Comparison of ENCODE assay signal across 20 cellular contexts in genomic region chr7:112892263-112892662, GRCh38.
DNase-seq lines count a peak whose midpoint lies in the region; ATAC-seq, FAIRE-seq and TF ChIP-seq lines count a peak whose summit lies in the region.
"Had no signal": no experiment of that assay in that cellular context is flagged by ENCODE, and none has a peak within 500 bp of the region (broad histone marks: within the 10 kb centered on the region; RNA-seq: fewer than 3 reads in every experiment).

No MANE protein-coding gene starts in this region.

- H3K27ac ChIP-seq in K562 (ENCODE audit: extremely low read depth, low read depth, low read length) (no peak overlapping the region), foreskin keratinocyte (no peak overlapping the region)
- H3K27ac ChIP-seq: dorsolateral prefrontal cortex, esophagus muscularis mucosa, left ventricle myocardium inferior, Peyer's patch had no signal

- no peak for TF ChIP-seq RAD21 in K562 (CRISPR knock-in tag; conservative IDR thresholded peaks at IDR 0.05 in 1 of 2, IDR thresholded peaks at IDR 0.05 in 1 of 2)

- H3K36me3 ChIP-seq in K562 (ENCODE audit: control insufficient read depth, insufficient read depth, low read length), result no peaks in the 10 kb centered on the region

- CTCF ChIA-PET in K562 (lab: Yijun Ruan, JAX; ENCODE audit: low intra/inter-chr PET ratio), result no interaction called here

- TF ChIP-seq POLR2A in K562 (conservative IDR thresholded peaks at IDR 0.05), result no peak

- in situ Hi-C loops in K562 (cut with MboI), result loop anchor here (25.0 kb wide), 1 partner anchor 1130 kb away; no protein-coding TSS in a partner anchor

- H3K27me3 ChIP-seq in K562 (ENCODE audit: control insufficient read depth in 2 of 2, insufficient read depth in 2 of 2, low read length in 2 of 2), result no peaks in the 10 kb centered on the region
- H3K27me3 ChIP-seq in foreskin keratinocyte, result no peaks in the 10 kb centered on the region
- H3K27me3 ChIP-seq: dorsolateral prefrontal cortex, esophagus muscularis mucosa, Peyer's patch had no signal

- H3K9me1 ChIP-seq in K562 (ENCODE audit: control insufficient read depth, insufficient read depth, low read length), result no peaks in the 10 kb centered on the region

- DNase-seq in AG09319 (ENCODE audit: extremely low read depth, low read depth) (peak; percentile 30), HT1080 (ENCODE audit: low read depth) (peak; percentile 65), K562 (ENCODE audit: extremely low read depth in 1 of 4, low spot score in 3 of 4) (no peak), foreskin keratinocyte (peak in 1 of 2 donors; percentile 45), activated gamma-delta T cell treated with Interleukin-2 at 50 U/mL for 16 hours (no peak), T-helper 9 cell (no peak), NCI-H345 (lab: John Stamatoyannopoulos, UW) (no peak)
- no peak for DNase-seq in activated CD4-positive, alpha-beta T cell treated with anti-CD3 and anti-CD28 coated beads, Interleukin-2, amount 50 U/mL, for 48 hours
- DNase-seq: anterior cingulate cortex; Calu3; dorsolateral prefrontal cortex; Kasumi-1; left ventricle myocardium inferior; NCI-H526; Peyer's patch; stimulated activated naive CD4-positive, alpha-beta T cell; T-cell had no signal

- intact Hi-C loops in K562 (cut with micrococcal nuclease), result loop anchor here (10.0 kb wide), 1 partner anchor 533 kb away; no protein-coding TSS in a partner anchor

- H3K4me3 ChIP-seq in K562, result no peak overlapping the region
- H3K4me3 ChIP-seq: dorsolateral prefrontal cortex, esophagus muscularis mucosa, left ventricle myocardium inferior, Peyer's patch had no signal

- FAIRE-seq in K562 (lab: Jason Lieb, UNC), result no peak
- FAIRE-seq: GM18507 had no signal

- no TSS peak for BruUV-seq in K562 (replicated peaks; lab: Mats Ljungman, UMichigan)

- H2AFZ ChIP-seq in K562 (ENCODE audit: low read depth, low read length), result no peak overlapping the region

- ATAC-seq in K562, result no peak
- ATAC-seq in foreskin keratinocyte, result peak; percentile 63
- ATAC-seq: T-cell, WTC11 had no signal

- no peak overlapping the region for H3K4me2 ChIP-seq in K562 (ENCODE audit: insufficient read depth, low read length)

- H3K4me1 ChIP-seq in K562 (replicated peaks in 1 of 2; ENCODE audit: control insufficient read depth in 2 of 2, insufficient read depth in 2 of 2, low read length in 2 of 2), result no peaks in the 10 kb centered on the region; a peak in 1 of 5 replicates
- no peaks in the 10 kb centered on the region for H3K4me1 ChIP-seq in foreskin keratinocyte
- H3K4me1 ChIP-seq: Peyer's patch had no signal

- TF ChIP-seq EP300 in K562 (IDR thresholded peaks at IDR 0.05; ENCODE audit: low read length), result no peak

- TF ChIP-seq CTCF in AG09319 (IDR thresholded peaks at IDR 0.05; ENCODE audit: low read depth, low read length), result no peak
- no peak for TF ChIP-seq CTCF in K562 (IDR thresholded peaks at IDR 0.05 in 2 of 3, conservative IDR thresholded peaks at IDR 0.05 in 1 of 3; ENCODE audit: insufficient read depth in 2 of 3, low read depth in 1 of 3, low read length in 3 of 3)
- TF ChIP-seq CTCF in foreskin keratinocyte (conservative IDR thresholded peaks at IDR 0.05), result no peak

- WGBS in K562 (ENCODE audit: insufficient coverage, low coverage, missing lambda C conversion rate), result 26% methylated on average over 2 of the region's 2 CpGs

- no peaks in the 10 kb centered on the region for H4K20me1 ChIP-seq in K562 (replicated peaks; ENCODE audit: control insufficient read depth, insufficient read depth, low read length)

- POLR2A ChIA-PET in K562 (lab: Yijun Ruan, JAX), result no interaction called here

- no peak overlapping the region for H3K9ac ChIP-seq in K562 (ENCODE audit: insufficient read depth in 1 of 2, low read depth in 2 of 2, low read length in 2 of 2)

- H3K9me3 ChIP-seq in K562 (replicated peaks; ENCODE audit: control insufficient read depth, insufficient read depth, low read depth, low read length), result no peaks in the 10 kb centered on the region
- H3K9me3 ChIP-seq: esophagus muscularis mucosa, left ventricle myocardium inferior, Peyer's patch had no signal

- no peaks in the 10 kb centered on the region for H3K79me2 ChIP-seq in K562 (ENCODE audit: control insufficient read depth, insufficient read depth, low read length)

TF ChIP-seq in K562, 482 proteins besides CTCF, POLR2A, EP300 and RAD21:
- TF ChIP-seq RFX1 (IDR thresholded peaks at IDR 0.05) (peak; percentile 56), SRSF9 (IDR thresholded peaks at IDR 0.05; ENCODE audit: borderline replicate concordance, low read depth, low read length) (no peak)
TF ChIP-seq in K562: peak in this region for 1.

Comparison
In these comparisons a context has a peak if more than half of its experiments do, and no peak if none do; other contexts are left out.
1. DNase-seq: peak in AG09319 (single experiment) and HT1080 (single experiment); none in K562 (0 of 4), activated gamma-delta T cell treated with Interleukin-2 at 50 U/mL for 16 hours (single experiment), T-helper 9 cell (single experiment), NCI-H345 (single experiment) and activated CD4-positive, alpha-beta T cell treated with anti-CD3 and anti-CD28 coated beads, Interleukin-2, amount 50 U/mL, for 48 hours (0 of 2).